In the genomic region with DNA sequence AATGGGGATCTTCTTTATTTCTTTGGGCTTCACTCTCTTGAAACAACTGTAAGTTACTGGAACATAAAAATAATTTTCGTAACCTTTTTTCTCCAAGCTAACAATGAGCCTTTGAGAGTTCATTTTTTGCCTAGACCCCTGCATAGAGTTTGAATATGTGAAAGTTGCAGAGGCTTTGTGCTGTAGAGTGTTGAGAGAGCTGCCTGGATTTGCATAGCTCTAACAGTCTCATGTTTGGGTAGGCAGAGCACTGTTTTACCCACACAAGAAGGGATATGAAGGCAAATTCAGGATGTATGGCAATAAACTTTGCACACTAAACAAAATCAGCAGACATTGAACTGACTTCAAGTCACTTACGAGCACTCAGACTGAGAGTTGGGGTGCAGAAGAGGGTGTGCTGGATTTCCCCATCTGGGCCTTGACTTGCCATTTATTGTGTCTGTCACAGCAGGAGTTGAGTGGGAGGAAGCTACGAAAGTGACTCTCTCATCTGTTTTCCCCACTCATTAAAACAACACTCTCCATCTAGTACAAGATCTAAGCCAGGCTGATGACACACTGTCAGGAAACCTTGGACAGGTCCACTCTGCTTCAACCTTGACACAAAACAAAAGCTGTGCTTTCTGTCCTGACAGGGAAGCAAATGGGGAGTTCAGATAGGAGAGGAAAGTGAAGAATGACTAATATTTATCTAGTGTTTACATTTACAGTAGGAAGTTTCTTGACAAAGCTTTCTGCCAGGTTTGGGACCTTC, we compare ENCODE assay signal across 8 cellular contexts.
DNase-seq lines count a peak whose midpoint lies in the region; ATAC-seq, FAIRE-seq and TF ChIP-seq lines count a peak whose summit lies in the region.
"Not testable (repeated sequence)": the region's sequence is repeated elsewhere in the genome, so short reads cannot be mapped to it uniquely, and the experiment has no call there.

No MANE protein-coding gene starts in this region.

- not testable (repeated sequence) for H3K36me3 Mint-ChIP-seq in T-helper 2 cell treated with Interferon-gamma antibody and Interleukin-4, amounts not matched to agents 5 μg/mL and 100 μg/mL, for 36 hours (ENCODE audit: low read depth); stimulated activated effector memory CD8-positive, alpha-beta T cell treated with anti-CD3 and anti-CD28 coated beads, Interleukin-12 subunit alpha, Interleukin-12 subunit beta, amount 100 ng/mL, for 72 hours

- TF ChIP-seq POLR2A in GM12892 (IDR thresholded peaks at IDR 0.05; ENCODE audit: low read depth, low read length): not testable (repeated sequence)

- FAIRE-seq in GM12892 (lab: Jason Lieb, UNC): peak; percentile 65
- peak; percentile 43 for FAIRE-seq in bronchial epithelial cell (lab: Jason Lieb, UNC)

- not testable (repeated sequence) for H3K4me3 Mint-ChIP-seq in T-helper 2 cell treated with Interferon-gamma antibody and Interleukin-4, amounts not matched to agents 5 μg/mL and 100 μg/mL, for 36 hours; stimulated activated effector memory CD8-positive, alpha-beta T cell treated with anti-CD3 and anti-CD28 coated beads, Interleukin-12 subunit alpha, Interleukin-12 subunit beta, amount 100 ng/mL, for 72 hours

- not testable (repeated sequence) for H3K4me1 Mint-ChIP-seq in T-helper 2 cell treated with Interferon-gamma antibody and Interleukin-4, amounts not matched to agents 5 μg/mL and 100 μg/mL, for 36 hours (ENCODE audit: low read depth); stimulated activated effector memory CD8-positive, alpha-beta T cell treated with anti-CD3 and anti-CD28 coated beads, Interleukin-12 subunit alpha, Interleukin-12 subunit beta, amount 100 ng/mL, for 72 hours

- not testable (repeated sequence) for H3K4me3 ChIP-seq in bronchial epithelial cell (ENCODE audit: low read depth, low read length)

- not testable (repeated sequence) for H3K27me3 ChIP-seq in bronchial epithelial cell (ENCODE audit: control insufficient read depth, insufficient read depth, low read length)

- ATAC-seq in GM19035 (IDR thresholded peaks at IDR 0.05; ENCODE audit: unreplicated experiment) (peak; percentile 89), GM21576 (IDR thresholded peaks at IDR 0.05; ENCODE audit: unreplicated experiment) (peak; percentile 75), HG02884 (IDR thresholded peaks at IDR 0.05; ENCODE audit: unreplicated experiment) (peak; percentile 95), HG03469 (IDR thresholded peaks at IDR 0.05; ENCODE audit: unreplicated experiment) (peak; percentile 92)
- ATAC-seq in stimulated activated effector memory CD8-positive, alpha-beta T cell treated with anti-CD3 and anti-CD28 coated beads, Interleukin-12 subunit alpha, Interleukin-12 subunit beta, amount 100 ng/mL, for 72 hours: peak; percentile 95

- peaks cover 10% of the 10 kb centered on the region for H3K27me3 Mint-ChIP-seq in T-helper 2 cell treated with Interferon-gamma antibody and Interleukin-4, amounts not matched to agents 5 μg/mL and 100 μg/mL, for 36 hours (ENCODE audit: low read depth)

- DNase-seq in GM12892 (ENCODE audit: insufficient read length); stimulated activated effector memory CD8-positive, alpha-beta T cell treated with anti-CD3 and anti-CD28 coated beads, Interleukin-12 subunit alpha, Interleukin-12 subunit beta, amount 100 ng/mL, for 72 hours (ENCODE audit: low spot score in 2 of 2): not testable (repeated sequence)
- peak; percentile 46 for DNase-seq in T-helper 2 cell treated with Interferon-gamma antibody and Interleukin-4, amounts not matched to agents 5 μg/mL and 100 μg/mL, for 36 hours (ENCODE audit: low spot score)
- peak; percentile 25 for DNase-seq in bronchial epithelial cell (ENCODE audit: low read depth)

- TF ChIP-seq CTCF in bronchial epithelial cell (IDR thresholded peaks at IDR 0.05; ENCODE audit: insufficient read depth, low read length, severe bottlenecking): not testable (repeated sequence)

- H3K36me3 ChIP-seq in bronchial epithelial cell (ENCODE audit: control insufficient read depth, insufficient read depth, low read length): not testable (repeated sequence)

- not testable (repeated sequence) for H3K27ac Mint-ChIP-seq in T-helper 2 cell treated with Interferon-gamma antibody and Interleukin-4, amounts not matched to agents 5 μg/mL and 100 μg/mL, for 36 hours; stimulated activated effector memory CD8-positive, alpha-beta T cell treated with anti-CD3 and anti-CD28 coated beads, Interleukin-12 subunit alpha, Interleukin-12 subunit beta, amount 100 ng/mL, for 72 hours

- H3K9me3 Mint-ChIP-seq in T-helper 2 cell treated with Interferon-gamma antibody and Interleukin-4, amounts not matched to agents 5 μg/mL and 100 μg/mL, for 36 hours; stimulated activated effector memory CD8-positive, alpha-beta T cell treated with anti-CD3 and anti-CD28 coated beads, Interleukin-12 subunit alpha, Interleukin-12 subunit beta, amount 100 ng/mL, for 72 hours: not testable (repeated sequence)
